1 cellular context compared by ENCODE assay signal in genomic region chr3:138945646-138946553, GRCh38.
TF ChIP-seq lines count a peak whose summit lies in the region.

No MANE protein-coding gene starts in this region.

TF ChIP-seq in K562, 482 proteins besides CTCF, POLR2A, EP300 and RAD21 (continued from another document and continues in another):
- TF ChIP-seq, protein P1, sequence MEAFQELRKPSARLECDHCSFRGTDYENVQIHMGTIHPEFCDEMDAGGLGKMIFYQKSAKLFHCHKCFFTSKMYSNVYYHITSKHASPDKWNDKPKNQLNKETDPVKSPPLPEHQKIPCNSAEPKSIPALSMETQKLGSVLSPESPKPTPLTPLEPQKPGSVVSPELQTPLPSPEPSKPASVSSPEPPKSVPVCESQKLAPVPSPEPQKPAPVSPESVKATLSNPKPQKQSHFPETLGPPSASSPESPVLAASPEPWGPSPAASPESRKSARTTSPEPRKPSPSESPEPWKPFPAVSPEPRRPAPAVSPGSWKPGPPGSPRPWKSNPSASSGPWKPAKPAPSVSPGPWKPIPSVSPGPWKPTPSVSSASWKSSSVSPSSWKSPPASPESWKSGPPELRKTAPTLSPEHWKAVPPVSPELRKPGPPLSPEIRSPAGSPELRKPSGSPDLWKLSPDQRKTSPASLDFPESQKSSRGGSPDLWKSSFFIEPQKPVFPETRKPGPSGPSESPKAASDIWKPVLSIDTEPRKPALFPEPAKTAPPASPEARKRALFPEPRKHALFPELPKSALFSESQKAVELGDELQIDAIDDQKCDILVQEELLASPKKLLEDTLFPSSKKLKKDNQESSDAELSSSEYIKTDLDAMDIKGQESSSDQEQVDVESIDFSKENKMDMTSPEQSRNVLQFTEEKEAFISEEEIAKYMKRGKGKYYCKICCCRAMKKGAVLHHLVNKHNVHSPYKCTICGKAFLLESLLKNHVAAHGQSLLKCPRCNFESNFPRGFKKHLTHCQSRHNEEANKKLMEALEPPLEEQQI (IDR thresholded peaks at IDR 0.05), result no peak
- TF ChIP-seq THRAP3 (IDR thresholded peaks at IDR 0.05; ENCODE audit: borderline replicate concordance) (no peak), SP2 (IDR thresholded peaks at IDR 0.05; ENCODE audit: extremely low read depth, low read depth, low read length, poor library complexity, severe bottlenecking) (no peak), RFX5 (IDR thresholded peaks at IDR 0.05; ENCODE audit: low read depth, low read length) (no peak), NCOA1 (IDR thresholded peaks at IDR 0.05; ENCODE audit: low read depth) (no peak), FIP1L1 (IDR thresholded peaks at IDR 0.05; ENCODE audit: low read depth, low read length, poor library complexity, severe bottlenecking) (peak; percentile 43), FOXA3 (CRISPR knock-in tag; conservative IDR thresholded peaks at IDR 0.05 in 1 of 2, IDR thresholded peaks at IDR 0.05 in 1 of 2) (no peak), BMI1 (IDR thresholded peaks at IDR 0.05; ENCODE audit: low read length) (no peak), ZNF133 (CRISPR knock-in tag; IDR thresholded peaks at IDR 0.05) (no peak), FOXK2 (conservative IDR thresholded peaks at IDR 0.05 in 1 of 2, IDR thresholded peaks at IDR 0.05 in 1 of 2; ENCODE audit: low read depth in 2 of 2) (no peak), NRF1 (conservative IDR thresholded peaks at IDR 0.05 in 1 of 2, IDR thresholded peaks at IDR 0.05 in 1 of 2) (peak; percentile 62 to 73; a peak in 2 of 4 replicates), IRF2 (CRISPR knock-in tag; IDR thresholded peaks at IDR 0.05) (no peak), CBX3 (IDR thresholded peaks at IDR 0.05; ENCODE audit: borderline replicate concordance in 1 of 2, low read length in 2 of 2) (no peak), ZNF57 (CRISPR knock-in tag; IDR thresholded peaks at IDR 0.05) (no peak), HDAC2 (IDR thresholded peaks at IDR 0.05) (0 out of 2 replicates have a peak, but pooled peaks have one; percentile 19), ZNF696 (CRISPR knock-in tag; conservative IDR thresholded peaks at IDR 0.05) (no peak), ZNF584 (CRISPR knock-in tag; IDR thresholded peaks at IDR 0.05; ENCODE audit: low read depth) (no peak), ZNF134 (CRISPR knock-in tag; conservative IDR thresholded peaks at IDR 0.05) (no peak), POLR2B (IDR thresholded peaks at IDR 0.05; ENCODE audit: low read depth, partially characterized antibody) (no peak), XRCC4 (IDR thresholded peaks at IDR 0.05; ENCODE audit: extremely low read depth, insufficient read depth, insufficient read length) (no peak), SIX5 (IDR thresholded peaks at IDR 0.05; ENCODE audit: borderline replicate concordance in 1 of 2, insufficient read depth in 1 of 2, low read depth in 1 of 2, low read length in 2 of 2) (no peak), RREB1 (CRISPR knock-in tag; IDR thresholded peaks at IDR 0.05) (no peak), NCOR1 (IDR thresholded peaks at IDR 0.05) (no peak), GABPA (tag; conservative IDR thresholded peaks at IDR 0.05; ENCODE audit: low read depth) (peak; percentile 46; the same call in 1 of the 2 replicates), DPF2 (IDR thresholded peaks at IDR 0.05) (no peak), PML (IDR thresholded peaks at IDR 0.05; ENCODE audit: low read length) (no peak), PATZ1 (CRISPR knock-in tag; IDR thresholded peaks at IDR 0.05; ENCODE audit: borderline replicate concordance) (no peak), ELF2 (CRISPR knock-in tag; IDR thresholded peaks at IDR 0.05) (no peak), CXXC5 (CRISPR knock-in tag; IDR thresholded peaks at IDR 0.05) (peak; percentile 23), RUNX1 (IDR thresholded peaks at IDR 0.05; ENCODE audit: low read depth) (no peak), KLF6 (CRISPR knock-in tag; IDR thresholded peaks at IDR 0.05; ENCODE audit: borderline replicate concordance) (no peak), SMARCB1 (IDR thresholded peaks at IDR 0.05; ENCODE audit: insufficient read length, low read depth) (no peak), E2F6 (IDR thresholded peaks at IDR 0.05; ENCODE audit: borderline replicate concordance in 1 of 2, extremely low read depth in 1 of 2, insufficient read depth in 1 of 2, insufficient read length in 1 of 2, low read depth in 1 of 2, low read length in 1 of 2, poor library complexity in 1 of 2, severe bottlenecking in 1 of 2) (peak; percentile 35 to 68)
- TF ChIP-seq, protein P2, sequence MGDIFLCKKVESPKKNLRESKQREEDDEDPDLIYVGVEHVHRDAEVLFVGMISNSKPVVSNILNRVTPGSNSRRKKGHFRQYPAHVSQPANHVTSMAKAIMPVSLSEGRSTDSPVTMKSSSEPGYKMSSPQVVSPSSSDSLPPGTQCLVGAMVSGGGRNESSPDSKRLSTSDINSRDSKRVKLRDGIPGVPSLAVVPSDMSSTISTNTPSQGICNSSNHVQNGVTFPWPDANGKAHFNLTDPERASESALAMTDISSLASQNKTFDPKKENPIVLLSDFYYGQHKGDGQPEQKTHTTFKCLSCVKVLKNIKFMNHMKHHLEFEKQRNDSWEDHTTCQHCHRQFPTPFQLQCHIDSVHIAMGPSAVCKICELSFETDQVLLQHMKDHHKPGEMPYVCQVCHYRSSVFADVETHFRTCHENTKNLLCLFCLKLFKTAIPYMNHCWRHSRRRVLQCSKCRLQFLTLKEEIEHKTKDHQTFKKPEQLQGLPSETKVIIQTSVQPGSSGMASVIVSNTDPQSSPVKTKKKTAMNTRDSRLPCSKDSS (IDR thresholded peaks at IDR 0.05; ENCODE audit: low read depth, partially characterized antibody), result no peak
- TF ChIP-seq, protein P3, sequence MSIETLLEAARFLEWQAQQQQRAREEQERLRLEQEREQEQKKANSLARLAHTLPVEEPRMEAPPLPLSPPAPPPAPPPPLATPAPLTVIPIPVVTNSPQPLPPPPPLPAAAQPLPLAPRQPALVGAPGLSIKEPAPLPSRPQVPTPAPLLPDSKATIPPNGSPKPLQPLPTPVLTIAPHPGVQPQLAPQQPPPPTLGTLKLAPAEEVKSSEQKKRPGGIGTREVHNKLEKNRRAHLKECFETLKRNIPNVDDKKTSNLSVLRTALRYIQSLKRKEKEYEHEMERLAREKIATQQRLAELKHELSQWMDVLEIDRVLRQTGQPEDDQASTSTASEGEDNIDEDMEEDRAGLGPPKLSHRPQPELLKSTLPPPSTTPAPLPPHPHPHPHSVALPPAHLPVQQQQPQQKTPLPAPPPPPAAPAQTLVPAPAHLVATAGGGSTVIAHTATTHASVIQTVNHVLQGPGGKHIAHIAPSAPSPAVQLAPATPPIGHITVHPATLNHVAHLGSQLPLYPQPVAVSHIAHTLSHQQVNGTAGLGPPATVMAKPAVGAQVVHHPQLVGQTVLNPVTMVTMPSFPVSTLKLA (conservative IDR thresholded peaks at IDR 0.05), result no peak
- TF ChIP-seq, protein P4, sequence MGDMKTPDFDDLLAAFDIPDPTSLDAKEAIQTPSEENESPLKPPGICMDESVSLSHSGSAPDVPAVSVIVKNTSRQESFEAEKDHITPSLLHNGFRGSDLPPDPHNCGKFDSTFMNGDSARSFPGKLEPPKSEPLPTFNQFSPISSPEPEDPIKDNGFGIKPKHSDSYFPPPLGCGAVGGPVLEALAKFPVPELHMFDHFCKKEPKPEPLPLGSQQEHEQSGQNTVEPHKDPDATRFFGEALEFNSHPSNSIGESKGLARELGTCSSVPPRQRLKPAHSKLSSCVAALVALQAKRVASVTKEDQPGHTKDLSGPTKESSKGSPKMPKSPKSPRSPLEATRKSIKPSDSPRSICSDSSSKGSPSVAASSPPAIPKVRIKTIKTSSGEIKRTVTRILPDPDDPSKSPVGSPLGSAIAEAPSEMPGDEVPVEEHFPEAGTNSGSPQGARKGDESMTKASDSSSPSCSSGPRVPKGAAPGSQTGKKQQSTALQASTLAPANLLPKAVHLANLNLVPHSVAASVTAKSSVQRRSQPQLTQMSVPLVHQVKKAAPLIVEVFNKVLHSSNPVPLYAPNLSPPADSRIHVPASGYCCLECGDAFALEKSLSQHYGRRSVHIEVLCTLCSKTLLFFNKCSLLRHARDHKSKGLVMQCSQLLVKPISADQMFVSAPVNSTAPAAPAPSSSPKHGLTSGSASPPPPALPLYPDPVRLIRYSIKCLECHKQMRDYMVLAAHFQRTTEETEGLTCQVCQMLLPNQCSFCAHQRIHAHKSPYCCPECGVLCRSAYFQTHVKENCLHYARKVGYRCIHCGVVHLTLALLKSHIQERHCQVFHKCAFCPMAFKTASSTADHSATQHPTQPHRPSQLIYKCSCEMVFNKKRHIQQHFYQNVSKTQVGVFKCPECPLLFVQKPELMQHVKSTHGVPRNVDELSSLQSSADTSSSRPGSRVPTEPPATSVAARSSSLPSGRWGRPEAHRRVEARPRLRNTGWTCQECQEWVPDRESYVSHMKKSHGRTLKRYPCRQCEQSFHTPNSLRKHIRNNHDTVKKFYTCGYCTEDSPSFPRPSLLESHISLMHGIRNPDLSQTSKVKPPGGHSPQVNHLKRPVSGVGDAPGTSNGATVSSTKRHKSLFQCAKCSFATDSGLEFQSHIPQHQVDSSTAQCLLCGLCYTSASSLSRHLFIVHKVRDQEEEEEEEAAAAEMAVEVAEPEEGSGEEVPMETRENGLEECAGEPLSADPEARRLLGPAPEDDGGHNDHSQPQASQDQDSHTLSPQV (IDR thresholded peaks at IDR 0.05), result peak; percentile 52
- TF ChIP-seq, protein P5, sequence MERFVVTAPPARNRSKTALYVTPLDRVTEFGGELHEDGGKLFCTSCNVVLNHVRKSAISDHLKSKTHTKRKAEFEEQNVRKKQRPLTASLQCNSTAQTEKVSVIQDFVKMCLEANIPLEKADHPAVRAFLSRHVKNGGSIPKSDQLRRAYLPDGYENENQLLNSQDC (CRISPR knock-in tag; IDR thresholded peaks at IDR 0.05), result no peak
- TF ChIP-seq, protein P6, sequence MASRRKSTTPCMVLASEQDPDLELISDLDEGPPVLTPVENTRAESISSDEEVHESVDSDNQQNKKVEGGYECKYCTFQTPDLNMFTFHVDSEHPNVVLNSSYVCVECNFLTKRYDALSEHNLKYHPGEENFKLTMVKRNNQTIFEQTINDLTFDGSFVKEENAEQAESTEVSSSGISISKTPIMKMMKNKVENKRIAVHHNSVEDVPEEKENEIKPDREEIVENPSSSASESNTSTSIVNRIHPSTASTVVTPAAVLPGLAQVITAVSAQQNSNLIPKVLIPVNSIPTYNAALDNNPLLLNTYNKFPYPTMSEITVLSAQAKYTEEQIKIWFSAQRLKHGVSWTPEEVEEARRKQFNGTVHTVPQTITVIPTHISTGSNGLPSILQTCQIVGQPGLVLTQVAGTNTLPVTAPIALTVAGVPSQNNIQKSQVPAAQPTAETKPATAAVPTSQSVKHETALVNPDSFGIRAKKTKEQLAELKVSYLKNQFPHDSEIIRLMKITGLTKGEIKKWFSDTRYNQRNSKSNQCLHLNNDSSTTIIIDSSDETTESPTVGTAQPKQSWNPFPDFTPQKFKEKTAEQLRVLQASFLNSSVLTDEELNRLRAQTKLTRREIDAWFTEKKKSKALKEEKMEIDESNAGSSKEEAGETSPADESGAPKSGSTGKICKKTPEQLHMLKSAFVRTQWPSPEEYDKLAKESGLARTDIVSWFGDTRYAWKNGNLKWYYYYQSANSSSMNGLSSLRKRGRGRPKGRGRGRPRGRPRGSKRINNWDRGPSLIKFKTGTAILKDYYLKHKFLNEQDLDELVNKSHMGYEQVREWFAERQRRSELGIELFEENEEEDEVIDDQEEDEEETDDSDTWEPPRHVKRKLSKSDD (conservative IDR thresholded peaks at IDR 0.05; ENCODE audit: low read length), result no peak
